In the genomic region with DNA sequence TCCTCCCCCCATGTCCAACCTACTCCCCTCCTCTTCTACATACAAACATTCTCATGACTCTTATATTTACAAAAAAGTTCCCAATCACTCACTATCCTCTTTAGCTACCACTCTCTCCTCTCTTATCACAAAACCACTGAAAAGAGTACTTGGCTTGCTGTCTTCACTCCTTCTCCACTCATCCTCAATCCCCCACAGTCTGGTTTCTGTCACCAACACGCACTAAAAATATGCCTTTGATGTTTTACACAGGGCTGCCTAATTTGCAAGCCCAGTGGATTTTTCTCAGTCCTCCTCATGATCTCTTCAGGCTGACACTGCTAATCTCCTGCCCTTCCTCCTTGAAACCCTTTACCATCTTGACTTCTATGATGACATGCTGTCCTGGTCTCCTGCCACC, we compare ENCODE assay signal across 16 cellular contexts.
A peak's percentile ranks its signal among the peaks of the same experiment; 100 is the strongest.
DNase-seq lines count a peak whose midpoint lies in the region; ATAC-seq and TF ChIP-seq lines count a peak whose summit lies in the region.
"Had no signal": no experiment of that assay in that cellular context is flagged by ENCODE, and none has a peak within 500 bp of the region (broad histone marks: within the 10 kb centered on the region; RNA-seq: fewer than 3 reads in every experiment).

No MANE protein-coding gene starts in this region.

- no peaks in the 10 kb centered on the region for H3K27me3 Mint-ChIP-seq in progenitor cell of endocrine pancreas
- H3K27me3 Mint-ChIP-seq in glutamatergic neuron (ENCODE audit: unreplicated experiment): no peaks in the 10 kb centered on the region

- DNase-seq in adrenal gland (no peak), heart left ventricle (peak in 1 of 5 donors; percentile 24), lower lobe of right lung (no peak), caudate nucleus (lab: John Stamatoyannopoulos, UW) (no peak), progenitor cell of endocrine pancreas (ENCODE audit: low spot score, unreplicated experiment) (no peak), glutamatergic neuron (no peak)
- DNase-seq: Caco-2, DMS53, KG1, NCI-H1048 had no signal

- TF ChIP-seq POLR2A in adrenal gland (IDR thresholded peaks at IDR 0.05) (no peak), heart left ventricle (IDR thresholded peaks at IDR 0.05) (no peak)

- ATAC-seq in heart left ventricle (peak; percentile 3 to 52 (median 16)), lower lobe of right lung (peak in 1 of 2 donors; percentile 7), HG03469 (IDR thresholded peaks at IDR 0.05; ENCODE audit: unreplicated experiment) (no peak)
- ATAC-seq: A549, GM12878 had no signal

- H3K27me3 ChIP-seq in adrenal gland: no peaks in the 10 kb centered on the region
- no peaks in the 10 kb centered on the region for H3K27me3 ChIP-seq in heart left ventricle
- H3K27me3 ChIP-seq in lower lobe of right lung (ENCODE audit: low read depth): no peaks in the 10 kb centered on the region
- H3K27me3 ChIP-seq in skeletal muscle tissue (ENCODE audit: control insufficient read depth in 3 of 3, insufficient read depth in 3 of 3, low read length in 3 of 3): no peaks in the 10 kb centered on the region

- H3K36me3 Mint-ChIP-seq in progenitor cell of endocrine pancreas (ENCODE audit: insufficient read depth): no peaks in the 10 kb centered on the region
- H3K36me3 Mint-ChIP-seq in glutamatergic neuron (ENCODE audit: unreplicated experiment): no peaks in the 10 kb centered on the region

- H3K9me3 ChIP-seq in adrenal gland (replicated peaks in 1 of 3) (no peaks in the 10 kb centered on the region), heart left ventricle (peaks cover 0 to 11% (median 0%) of the 10 kb centered on the region in 12 donors), lower lobe of right lung (peaks cover 6% of the 10 kb centered on the region), skeletal muscle tissue (ENCODE audit: control insufficient read depth in 3 of 3, low read length in 3 of 3) (no peaks in the 10 kb centered on the region)

- H3K4me1 Mint-ChIP-seq in progenitor cell of endocrine pancreas (ENCODE audit: low read depth) (no peaks in the 10 kb centered on the region), glutamatergic neuron (ENCODE audit: low read depth, unreplicated experiment) (no peaks in the 10 kb centered on the region)

- H3K4me3 ChIP-seq in adrenal gland (no peak overlapping the region), heart left ventricle (no peak overlapping the region), lower lobe of right lung (no peak overlapping the region), skeletal muscle tissue (ENCODE audit: low read length in 3 of 3) (no peak overlapping the region)
- H3K4me3 ChIP-seq: A549, GM12878 had no signal

- H3K36me3 ChIP-seq in adrenal gland (replicated peaks in 1 of 2) (peaks cover 0 to 71% of the 10 kb centered on the region in 2 donors), heart left ventricle (peaks cover 4 to 89% (median 58%) of the 10 kb centered on the region in 9 donors), lower lobe of right lung (peaks cover 73% of the 10 kb centered on the region), skeletal muscle tissue (ENCODE audit: control insufficient read depth in 3 of 3, insufficient read depth in 3 of 3, low read length in 3 of 3) (peaks cover 56 to 79% (median 56%) of the 10 kb centered on the region in 3 donors)

- TF ChIP-seq CTCF in adrenal gland (IDR thresholded peaks at IDR 0.05) (no peak), heart left ventricle (IDR thresholded peaks at IDR 0.05) (no peak), lower lobe of right lung (IDR thresholded peaks at IDR 0.05) (no peak), progenitor cell of endocrine pancreas (IDR thresholded peaks at IDR 0.05; ENCODE audit: unreplicated experiment) (no peak), glutamatergic neuron (IDR thresholded peaks at IDR 0.05; ENCODE audit: partially characterized antibody, unreplicated experiment) (no peak)

- H3K9me3 Mint-ChIP-seq in progenitor cell of endocrine pancreas (ENCODE audit: low read depth) (no peaks in the 10 kb centered on the region), glutamatergic neuron (ENCODE audit: unreplicated experiment) (no peaks in the 10 kb centered on the region)

- no peak overlapping the region for H3K27ac Mint-ChIP-seq in progenitor cell of endocrine pancreas
- H3K27ac Mint-ChIP-seq in glutamatergic neuron (ENCODE audit: unreplicated experiment): no peak overlapping the region

- H3K4me1 ChIP-seq in adrenal gland (replicated peaks in 1 of 2): peaks cover 12 to 56% of the 10 kb centered on the region in 2 donors
- peaks cover 16 to 100% (median 86%) of the 10 kb centered on the region in 12 donors for H3K4me1 ChIP-seq in heart left ventricle
- H3K4me1 ChIP-seq in lower lobe of right lung: peaks cover 85% of the 10 kb centered on the region
- H3K4me1 ChIP-seq in skeletal muscle tissue (ENCODE audit: control insufficient read depth in 3 of 3, insufficient read depth in 3 of 3, low read length in 3 of 3): peaks cover 67 to 97% (median 89%) of the 10 kb centered on the region in 3 donors
- H3K4me1 ChIP-seq: A549, Caco-2 had no signal

- WGBS in adrenal gland, 4 donors: 62 to 73% (median 72%) methylated on average over 1 of the region's 1 CpG
- 28 to 45% (median 37%) methylated on average over 1 of the region's 1 CpG for WGBS in heart left ventricle, 4 donors

- peak overlapping the region in 3 of 5 donors; percentile 34 to 54 (median 40) for H3K27ac ChIP-seq in adrenal gland
- peak overlapping the region; percentile 6 to 90 (median 60) for H3K27ac ChIP-seq in heart left ventricle
- peak overlapping the region; percentile 81 for H3K27ac ChIP-seq in lower lobe of right lung
- H3K27ac ChIP-seq in skeletal muscle tissue (ENCODE audit: low read depth, low read length): peak overlapping the region; percentile 43
- no peak overlapping the region for H3K27ac ChIP-seq in caudate nucleus (ENCODE audit: low read depth, low read length)
- H3K27ac ChIP-seq: A549, C4-2B, RWPE1 had no signal

- no peak overlapping the region for H3K9ac ChIP-seq in skeletal muscle tissue (ENCODE audit: low read depth in 1 of 3, low read length in 3 of 3)

- H3K4me3 Mint-ChIP-seq in progenitor cell of endocrine pancreas (ENCODE audit: low read depth) (no peak overlapping the region), glutamatergic neuron (ENCODE audit: unreplicated experiment) (no peak overlapping the region)

- intact Hi-C loops in adrenal gland (cut with DNase I) (no loop called here), heart left ventricle (cut with DNase I) (no loop called here), lower lobe of right lung (cut with DNase I) (no loop called here)
